18 cellular contexts compared by ENCODE assay signal in the genomic region with DNA sequence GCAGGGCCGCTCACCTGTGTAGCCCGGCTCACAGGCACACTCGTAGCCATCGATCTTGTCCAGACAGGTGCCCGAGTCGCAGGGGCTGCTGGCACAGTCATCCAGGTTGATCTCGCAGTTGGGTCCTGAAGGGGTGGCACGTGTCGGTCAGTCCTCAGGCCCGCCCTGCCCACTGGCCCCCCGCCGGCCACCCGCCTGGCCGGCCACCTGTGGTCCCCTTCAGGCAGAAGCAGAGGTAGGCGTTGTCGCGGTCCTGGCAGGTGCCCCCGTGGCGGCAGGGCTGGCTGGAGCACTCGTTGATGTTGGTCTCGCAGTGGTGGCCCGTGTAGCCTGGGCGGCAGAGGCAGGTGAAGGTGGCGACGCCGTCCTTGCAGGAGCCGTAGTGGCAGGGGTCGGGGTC.
"Had no signal": no experiment of that assay in that cellular context is flagged by ENCODE, and none has a peak within 500 bp of the region (broad histone marks: within the 10 kb centered on the region; RNA-seq: fewer than 3 reads in every experiment).

No MANE protein-coding gene starts in this region.

- H3K9me3 ChIP-seq: SK-N-SH had no signal

- H3K27ac ChIP-seq: HL-60 had no signal

- H3K9ac ChIP-seq: SK-N-SH had no signal

- DNase-seq: KBM-7, MV-4-11, NCI-H1048, NCI-H1105, NCI-H1417, NCI-H1436 treated with DMSO at 0.1 percent for 48 hours, NCI-H1694, NCI-H187 treated with DMSO at 0.1 percent for 48 hours, NCI-H2029 treated with DMSO at 0.1 percent for 48 hours, NCI-H2227 treated with DMSO at 0.1 percent for 48 hours, NCI-H69, NCI-H774, RPMI8226, SHP77, SK-N-SH had no signal

- FAIRE-seq: HTR-8/SVneo, RCC 7860 had no signal

- H3K4me2 ChIP-seq: SK-N-SH had no signal
